22 cellular contexts compared by ENCODE assay signal in the genomic region with DNA sequence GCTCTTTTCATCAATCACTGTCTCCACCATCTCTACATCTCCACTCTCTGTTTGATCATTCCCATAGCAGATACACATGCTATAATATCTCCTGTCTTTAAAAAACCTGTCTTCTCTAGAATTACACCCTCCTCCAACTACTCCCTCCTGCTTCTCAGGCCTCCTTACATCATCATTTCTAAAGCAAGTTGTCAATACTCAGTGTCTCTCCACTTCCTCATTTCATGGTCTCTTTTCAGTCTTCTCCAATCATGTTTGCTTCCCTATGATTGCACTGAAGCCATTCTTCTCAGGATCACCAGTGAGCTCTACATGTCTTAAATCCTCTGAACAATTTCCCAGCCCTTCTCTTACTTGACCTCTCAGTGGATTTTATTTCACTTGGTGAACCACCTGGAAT.
DNase-seq lines count a peak whose midpoint lies in the region; ATAC-seq and TF ChIP-seq lines count a peak whose summit lies in the region.
"Had no signal": no experiment of that assay in that cellular context is flagged by ENCODE, and none has a peak within 500 bp of the region (broad histone marks: within the 10 kb centered on the region; RNA-seq: fewer than 3 reads in every experiment).

No MANE protein-coding gene starts in this region.

- H3K9me3 Mint-ChIP-seq in activated T-helper 1 cell treated with anti-CD3 and anti-CD28 coated beads, Interleukin-12 subunit alpha, Interleukin-12 subunit beta, Interleukin-2, Interleukin-4 antibody, amounts not matched to agents 30 ng/mL and 10 ng/mL and 1 ng/mL, durations not matched to agents 14 hours and 24 hours and 36 hours = no peaks in the 10 kb centered on the region
- H3K9me3 Mint-ChIP-seq: central memory CD8-positive, alpha-beta T cell; GM23338; IgD-negative memory B cell had no signal

- DNase-seq in GM20000 (ENCODE audit: low spot score) (peak; percentile 29), NOMO-1 treated with dmso at 0.1 percent for 144 hours (lab: John Stamatoyannopoulos, UW; ENCODE audit: unreplicated experiment) (peak; percentile 69), upper lobe of right lung (no peak), A673 (ENCODE audit: low spot score) (no peak), NCI-H2227 treated with DMSO at 0.1 percent for 48 hours (lab: John Stamatoyannopoulos, UW) (no peak)
- DNase-seq in activated T-helper 1 cell treated with anti-CD3 and anti-CD28 coated beads, Interleukin-12 subunit alpha, Interleukin-12 subunit beta, Interleukin-2, Interleukin-4 antibody, amounts not matched to agents 30 ng/mL and 10 ng/mL and 1 ng/mL, durations not matched to agents 14 hours and 24 hours and 36 hours (ENCODE audit: low spot score) = no peak
- DNase-seq: activated CD4-positive, alpha-beta T cell treated with anti-CD3 and anti-CD28 coated beads for 48 hours; activated naive CD4-positive, alpha-beta T cell; amygdala; BE2C; effector CD8-positive, alpha-beta T cell; NCI-H1105; NCI-H526; Peyer's patch; posterior cingulate gyrus; stimulated activated CD4-positive, alpha-beta T cell treated with anti-CD3 and anti-CD28 coated beads, Interleukin-2, amount 100 ng/mL, for 48 hours had no signal

- intact Hi-C loops in activated T-helper 1 cell treated with anti-CD3 and anti-CD28 coated beads, Interleukin-12 subunit alpha, Interleukin-12 subunit beta, Interleukin-2, Interleukin-4 antibody, amounts not matched to agents 30 ng/mL and 10 ng/mL and 1 ng/mL, durations not matched to agents 14 hours and 24 hours and 36 hours (cut with micrococcal nuclease) = loop anchor here (5.0 to 10.0 kb wide), 3 partner anchors 47 to 724 kb away; no protein-coding TSS in a partner anchor
- intact Hi-C loops in upper lobe of right lung (cut with DNase I) (no loop called here), A673 (cut with micrococcal nuclease; ENCODE audit: unreplicated experiment) (loop anchor here (2.0 to 10.0 kb wide), 3 partner anchors 324 to 394 kb away; no protein-coding TSS in a partner anchor)

- TF ChIP-seq CTCF in GM20000 (IDR thresholded peaks at IDR 0.05; ENCODE audit: extremely low read depth, missing control alignments) (no peak), upper lobe of right lung (IDR thresholded peaks at IDR 0.05) (no peak), A673 (conservative IDR thresholded peaks at IDR 0.05; ENCODE audit: low read depth, low read length) (no peak)

- no peaks in the 10 kb centered on the region for H3K36me3 Mint-ChIP-seq in activated T-helper 1 cell treated with anti-CD3 and anti-CD28 coated beads, Interleukin-12 subunit alpha, Interleukin-12 subunit beta, Interleukin-2, Interleukin-4 antibody, amounts not matched to agents 30 ng/mL and 10 ng/mL and 1 ng/mL, durations not matched to agents 14 hours and 24 hours and 36 hours (ENCODE audit: low read depth)

- H3K4me1 Mint-ChIP-seq in activated T-helper 1 cell treated with anti-CD3 and anti-CD28 coated beads, Interleukin-12 subunit alpha, Interleukin-12 subunit beta, Interleukin-2, Interleukin-4 antibody, amounts not matched to agents 30 ng/mL and 10 ng/mL and 1 ng/mL, durations not matched to agents 14 hours and 24 hours and 36 hours (ENCODE audit: low read depth) = peaks cover 7% of the 10 kb centered on the region
- H3K4me1 Mint-ChIP-seq: central memory CD8-positive, alpha-beta T cell; GM23338 had no signal

- H3K4me1 ChIP-seq in upper lobe of right lung (peaks cover 4% of the 10 kb centered on the region), A673 (ENCODE audit: insufficient read depth, low read length, poor library complexity, severe bottlenecking) (peaks cover 48% of the 10 kb centered on the region)
- H3K4me1 ChIP-seq: Peyer's patch had no signal

- CTCF ChIA-PET in A673 (lab: Charles Lee) = no interaction called here

- H3K36me3 ChIP-seq in upper lobe of right lung (no peaks in the 10 kb centered on the region), A673 (ENCODE audit: insufficient read depth, low read length, poor library complexity, severe bottlenecking) (no peaks in the 10 kb centered on the region)
- H3K36me3 ChIP-seq: BE2C, Peyer's patch had no signal

- H3K27me3 ChIP-seq in upper lobe of right lung = no peaks in the 10 kb centered on the region
- no peaks in the 10 kb centered on the region for H3K27me3 ChIP-seq in A673 (replicated peaks; ENCODE audit: insufficient read depth, low read depth, low read length, poor library complexity)
- H3K27me3 ChIP-seq: BE2C, Peyer's patch had no signal

- POLR2A ChIA-PET in A673 (lab: Charles Lee; ENCODE audit: low non-redundant PET) = no interaction called here

- H3K9me3 ChIP-seq in upper lobe of right lung = no peaks in the 10 kb centered on the region
- no peaks in the 10 kb centered on the region for H3K9me3 ChIP-seq in A673 (ENCODE audit: low read depth, low read length, poor library complexity, severe bottlenecking)
- H3K9me3 ChIP-seq: BE2C, Peyer's patch had no signal

- peak overlapping the region; percentile 15 for H3K27ac Mint-ChIP-seq in activated T-helper 1 cell treated with anti-CD3 and anti-CD28 coated beads, Interleukin-12 subunit alpha, Interleukin-12 subunit beta, Interleukin-2, Interleukin-4 antibody, amounts not matched to agents 30 ng/mL and 10 ng/mL and 1 ng/mL, durations not matched to agents 14 hours and 24 hours and 36 hours
- H3K27ac Mint-ChIP-seq: GM23338 had no signal

- H3K4me3 Mint-ChIP-seq in activated T-helper 1 cell treated with anti-CD3 and anti-CD28 coated beads, Interleukin-12 subunit alpha, Interleukin-12 subunit beta, Interleukin-2, Interleukin-4 antibody, amounts not matched to agents 30 ng/mL and 10 ng/mL and 1 ng/mL, durations not matched to agents 14 hours and 24 hours and 36 hours = no peak overlapping the region
- H3K4me3 Mint-ChIP-seq: central memory CD8-positive, alpha-beta T cell; GM23338; IgD-negative memory B cell had no signal

- no peak overlapping the region for H3K4me3 ChIP-seq in upper lobe of right lung
- H3K4me3 ChIP-seq in A673 (ENCODE audit: low read depth, low read length, poor library complexity, severe bottlenecking) = no peak overlapping the region
- H3K4me3 ChIP-seq: GM23338, Peyer's patch, SK-N-MC had no signal

- ATAC-seq in upper lobe of right lung = peak; percentile 44
- no peak for ATAC-seq in GM21619 (IDR thresholded peaks at IDR 0.05; ENCODE audit: unreplicated experiment)
- ATAC-seq: GM23338 had no signal

- no TSS peak for BruUV-seq in A673 (replicated peaks; lab: Mats Ljungman, UMichigan)

- H3K27ac ChIP-seq in upper lobe of right lung (no peak overlapping the region), A673 (ENCODE audit: low read depth, low read length, poor library complexity, severe bottlenecking) (no peak overlapping the region)
- H3K27ac ChIP-seq: HL-60, Peyer's patch, SK-N-MC had no signal

- peaks cover 5% of the 10 kb centered on the region for H3K27me3 Mint-ChIP-seq in activated T-helper 1 cell treated with anti-CD3 and anti-CD28 coated beads, Interleukin-12 subunit alpha, Interleukin-12 subunit beta, Interleukin-2, Interleukin-4 antibody, amounts not matched to agents 30 ng/mL and 10 ng/mL and 1 ng/mL, durations not matched to agents 14 hours and 24 hours and 36 hours (ENCODE audit: insufficient read depth)
- H3K27me3 Mint-ChIP-seq: central memory CD8-positive, alpha-beta T cell; IgD-negative memory B cell had no signal

Comparison
In these comparisons a context has a peak if more than half of its experiments do, and no peak if none do; other contexts are left out.
1. DNase-seq: peak in GM20000 (single experiment) and NOMO-1 treated with dmso at 0.1 percent for 144 hours (single experiment); none in activated T-helper 1 cell treated with anti-CD3 and anti-CD28 coated beads, Interleukin-12 subunit alpha, Interleukin-12 subunit beta, Interleukin-2, Interleukin-4 antibody, amounts not matched to agents 30 ng/mL and 10 ng/mL and 1 ng/mL, durations not matched to agents 14 hours and 24 hours and 36 hours (single experiment), upper lobe of right lung (single experiment), A673 (single experiment) and NCI-H2227 treated with DMSO at 0.1 percent for 48 hours (single experiment).